Comparison of ENCODE assay signal across 10 cellular contexts in genomic region chr1:223738465-223739365, GRCh38. TPM values are rescaled to one million over a fixed set of nuclear protein-coding genes. Genes with fewer than 3 reads are reported as not detected.
A peak's percentile ranks its signal among the peaks of the same experiment; 100 is the strongest.
DNase-seq lines count a peak whose midpoint lies in the region; ATAC-seq, FAIRE-seq and TF ChIP-seq lines count a peak whose summit lies in the region.
"Had no signal": no experiment of that assay in that cellular context is flagged by ENCODE, and none has a peak within 500 bp of the region (broad histone marks: within the 10 kb centered on the region; RNA-seq: fewer than 3 reads in every experiment).

No MANE protein-coding gene starts in this region.

- H3K9me3 ChIP-seq in left lung (no peaks in the 10 kb centered on the region), thyroid gland (no peaks in the 10 kb centered on the region)

- ATAC-seq in left lung (peak; percentile 66), GM19452 (IDR thresholded peaks at IDR 0.05; ENCODE audit: unreplicated experiment) (no peak)
- ATAC-seq: activated CD8-positive, alpha-beta T cell treated with anti-CD3 and anti-CD28 coated beads, Interleukin-2, amount 10 ng/mL, durations not matched to agents 7 days and 5 days had no signal

- no peak for TF ChIP-seq CTCF in left lung (IDR thresholded peaks at IDR 0.05)
- TF ChIP-seq CTCF in thyroid gland (IDR thresholded peaks at IDR 0.05): peak in 1 of 6 experiments; percentile 6

- 30 to 42% methylated on average over 14 of the region's 14 CpGs for WGBS in thyroid gland, 2 donors

- H3K4me1 ChIP-seq in left lung: peaks cover 17 to 68% of the 10 kb centered on the region in 2 donors
- H3K4me1 ChIP-seq in thyroid gland: peaks cover 34 to 48% of the 10 kb centered on the region in 2 donors

- DNase-seq in NCI-H2107 (lab: John Stamatoyannopoulos, UW) (peak; percentile 24), cerebellar cortex (ENCODE audit: low spot score) (peak; percentile 57), left lung (peak in 1 of 2 donors; percentile 57), thyroid gland (peak; percentile 70 to 77), GM12891 (ENCODE audit: insufficient read length, low spot score) (no peak), NK-92 (lab: John Stamatoyannopoulos, UW; ENCODE audit: unreplicated experiment) (no peak), foreskin melanocyte (no peak)
- DNase-seq: activated CD8-positive, alpha-beta T cell treated with anti-CD3 and anti-CD28 coated beads, Interleukin-2, amount 10 ng/mL, durations not matched to agents 7 days and 5 days; NCI-H1105 treated with DMSO at 0.1 percent for 48 hours had no signal

- intact Hi-C loops in left lung (cut with DNase I) (no loop called here), thyroid gland (cut with DNase I) (no loop called here)

- H3K36me3 ChIP-seq in left lung (peaks cover 0 to 26% of the 10 kb centered on the region in 2 donors), thyroid gland (no peaks in the 10 kb centered on the region)

- no peak overlapping the region for H3K4me3 ChIP-seq in left lung
- no peak overlapping the region for H3K4me3 ChIP-seq in thyroid gland (replicated peaks in 1 of 3)

- H3K27ac ChIP-seq in left lung (peak overlapping the region; percentile 72 to 81), thyroid gland (peak overlapping the region; percentile 67 to 86 (median 79))

- FAIRE-seq in GM12891 (lab: Jason Lieb, UNC): no peak

- TF ChIP-seq POLR2A in thyroid gland (IDR thresholded peaks at IDR 0.05) (peak in 1 of 2 donors; percentile 37), GM12891 (IDR thresholded peaks at IDR 0.05; ENCODE audit: low read depth, low read length) (no peak)

- H3K27me3 ChIP-seq in left lung: no peaks in the 10 kb centered on the region
- H3K27me3 ChIP-seq in thyroid gland: no peaks in the 10 kb centered on the region

TF ChIP-seq in GM12891, 5 proteins besides CTCF, POLR2A, EP300 and RAD21:
- TF ChIP-seq POLR2AphosphoS5 (IDR thresholded peaks at IDR 0.05; ENCODE audit: low read depth, low read length): no peak
- no peak for TF ChIP-seq SPI1 (IDR thresholded peaks at IDR 0.05; ENCODE audit: low read depth, low read length)
- TF ChIP-seq PAX5 (IDR thresholded peaks at IDR 0.05; ENCODE audit: insufficient read depth, low read length, severe bottlenecking): no peak
TF ChIP-seq in GM12891: peak in this region for 0.

RNA-seq across cellular contexts. Expression of gene CAPN2, which starts 26.4 kb away (rescaled TPM):
- total RNA-seq in left lung: 100 to 1,000 TPM; 350 to 434 TPM
- total RNA-seq in thyroid gland: 100 to 1,000 TPM; 134 to 155 (median 148) TPM
- 1.9 TPM for polyA plus RNA-seq in GM12891 (2012; ENCODE audit: low read depth, missing spikeins)

Comparison
In these comparisons a context has a peak if more than half of its experiments do, and no peak if none do; other contexts are left out.
1. DNase-seq: peak in NCI-H2107 (single experiment), cerebellar cortex (single experiment) and thyroid gland (2 of 2); none in GM12891 (single experiment), NK-92 (single experiment) and foreskin melanocyte (single experiment).